ENCODE assay signal across 9 cellular contexts in genomic region chr1:219567341-219567947, GRCh38. TPM values are rescaled to one million over a fixed set of nuclear protein-coding genes. Genes with fewer than 3 reads are reported as not detected.
DNase-seq lines count a peak whose midpoint lies in the region; ATAC-seq and TF ChIP-seq lines count a peak whose summit lies in the region.
"Had no signal": no experiment of that assay in that cellular context is flagged by ENCODE, and none has a peak within 500 bp of the region (broad histone marks: within the 10 kb centered on the region; RNA-seq: fewer than 3 reads in every experiment).

No MANE protein-coding gene starts in this region.

- DNase-seq in RWPE1 (ENCODE audit: low spot score) (peak; percentile 32), foreskin fibroblast (peak in 1 of 2 donors; percentile 74), transverse colon (no peak), ureter (ENCODE audit: low spot score) (no peak)
- DNase-seq in activated CD8-positive, alpha-beta memory T cell treated with anti-CD3 and anti-CD28 coated beads, Interleukin-2, amount 50 U/mL, for 4 hours, result no peak
- DNase-seq: activated naive CD8-positive, alpha-beta T cell treated with anti-CD3 and anti-CD28 coated beads, Interleukin-2, amount 10 ng/mL, durations not matched to agents 7 days and 5 days had no signal

- no peaks in the 10 kb centered on the region for H3K4me1 ChIP-seq in transverse colon

- CTCF ChIA-PET in RWPE1 (lab: Yijun Ruan, JAX), result interaction anchor here (0.5 to 2.8 kb wide), 13 partner anchors 9 to 305 kb away, joined by 3 to 10 read pairs (median 4); no protein-coding TSS in a partner anchor

- TF ChIP-seq POLR2A in transverse colon (IDR thresholded peaks at IDR 0.05), result no peak

- TF ChIP-seq CTCF in 22Rv1 (IDR thresholded peaks at IDR 0.05), result peak; percentile 78
- TF ChIP-seq CTCF in RWPE1 (conservative IDR thresholded peaks at IDR 0.05; ENCODE audit: low read depth), result peak; percentile 30
- peak; percentile 61 for TF ChIP-seq CTCF in foreskin fibroblast (IDR thresholded peaks at IDR 0.05; ENCODE audit: low read depth, low read length)
- peak in 3 of 5 experiments; percentile 12 to 20 (median 20) for TF ChIP-seq CTCF in transverse colon (IDR thresholded peaks at IDR 0.05)

- intact Hi-C loops in transverse colon (cut with DNase I; ENCODE audit: low total_unique reads), result no loop called here

- H3K4me3 ChIP-seq in foreskin fibroblast (ENCODE audit: low read depth in 1 of 2, low read length in 2 of 2), result no peak overlapping the region
- H3K4me3 ChIP-seq in transverse colon, result no peak overlapping the region

- H3K36me3 ChIP-seq in transverse colon, result no peaks in the 10 kb centered on the region

- ATAC-seq in GM18858 (IDR thresholded peaks at IDR 0.05; ENCODE audit: unreplicated experiment) (peak; percentile 77), HG03565 (IDR thresholded peaks at IDR 0.05; ENCODE audit: unreplicated experiment) (peak; percentile 68)

- H3K27ac ChIP-seq in 22Rv1, result no peak overlapping the region
- H3K27ac ChIP-seq in RWPE1, result no peak overlapping the region
- H3K27ac ChIP-seq in transverse colon, result no peak overlapping the region

- no peaks in the 10 kb centered on the region for H3K9me3 ChIP-seq in transverse colon

- 24 to 40% methylated on average over 3 to 4 of the region's 4 CpGs for WGBS in transverse colon (ENCODE audit: low coverage in 1 of 2), 2 donors

- no peaks in the 10 kb centered on the region for H3K27me3 ChIP-seq in transverse colon

- TF ChIP-seq EP300 in transverse colon (IDR thresholded peaks at IDR 0.05; ENCODE audit: low read depth), result no peak

- in situ Hi-C loops in transverse colon (cut with MboI; ENCODE audit: low pct_ligation_motif_present in 1 of 4, low pct_unique_long_range_greater_than_20kb in 1 of 4, low sequenced_read_pairs in 3 of 4), result loop anchor here in 1 of 4 donors (25.0 kb wide), 1 partner anchor 1230 kb away; the partner anchor contains the start of gene TGFB2

- POLR2A ChIA-PET in RWPE1 (lab: Yijun Ruan, JAX; ENCODE audit: low non-redundant PET), result no interaction called here

RNA-seq across cellular contexts. Expression of gene ZC3H11B, which starts 45.5 kb away (rescaled TPM):
- not detected for total RNA-seq in transverse colon
- total RNA-seq in ureter, result not detected

Comparison
In these comparisons a context has a peak if more than half of its experiments do, and no peak if none do; other contexts are left out.
1. CTCF ChIP-seq: peak in every context shown above with its lines; median percentile 78 in 22Rv1; 61 in foreskin fibroblast; 30 in RWPE1; 20 in transverse colon.